1 cellular context compared by ENCODE assay signal in the genomic region with DNA sequence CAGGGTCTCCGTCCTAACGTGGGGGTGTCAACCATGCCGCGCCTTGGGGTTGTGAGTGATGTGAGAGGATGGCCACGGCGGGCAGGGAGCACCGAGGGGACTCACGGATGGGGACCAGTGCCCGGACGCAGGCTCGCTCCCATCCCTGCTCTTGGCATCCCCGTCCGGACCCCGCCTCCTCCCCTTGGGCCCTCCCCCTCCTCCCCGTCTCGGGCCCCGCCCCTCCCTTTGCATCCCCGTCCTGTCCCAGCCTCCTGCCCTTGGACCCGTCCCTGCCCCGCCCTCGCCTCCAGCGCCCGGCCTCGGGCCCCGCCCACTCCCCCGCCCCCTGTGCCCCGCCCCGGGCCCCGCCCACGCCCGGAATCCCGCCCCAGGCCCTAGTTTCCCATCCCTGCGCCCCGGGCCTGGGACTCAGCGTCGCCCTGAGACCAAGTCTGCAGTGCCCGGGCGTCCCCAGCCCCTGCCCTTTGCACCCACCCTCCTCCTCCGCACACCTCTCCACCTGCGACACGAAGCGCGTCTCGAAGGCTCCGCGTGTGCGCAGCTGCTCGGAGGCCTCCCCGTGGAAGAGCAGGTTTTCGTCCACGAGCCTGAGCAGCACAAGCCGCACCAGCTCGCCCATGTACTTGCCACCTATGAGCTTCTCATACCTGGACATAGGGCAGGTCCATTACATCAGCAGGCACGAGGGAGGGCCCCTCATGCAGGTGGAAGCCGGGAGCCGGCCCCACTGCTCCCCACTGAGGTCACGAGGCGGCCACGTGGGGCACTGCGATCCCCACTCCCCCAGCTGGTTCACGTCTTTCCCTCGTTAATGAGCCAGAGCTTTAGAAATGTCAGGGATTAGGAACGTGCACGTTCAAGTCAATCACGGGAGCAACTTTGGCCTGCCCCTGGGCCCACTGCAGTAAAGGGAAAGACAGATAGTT.
TF ChIP-seq lines count a peak whose summit lies in the region.

No MANE protein-coding gene starts in this region.

TF ChIP-seq in SK-N-SH, 30 proteins besides CTCF, POLR2A, EP300 and RAD21 (continued from another document):
- no peak for TF ChIP-seq POLR2AphosphoS5 (IDR thresholded peaks at IDR 0.05; ENCODE audit: low read depth, low read length)
- TF ChIP-seq CHD2 (IDR thresholded peaks at IDR 0.05; ENCODE audit: low read length, partially characterized antibody) = no peak
- TF ChIP-seq TCF12 (IDR thresholded peaks at IDR 0.05) = no peak
- TF ChIP-seq, protein P1, sequence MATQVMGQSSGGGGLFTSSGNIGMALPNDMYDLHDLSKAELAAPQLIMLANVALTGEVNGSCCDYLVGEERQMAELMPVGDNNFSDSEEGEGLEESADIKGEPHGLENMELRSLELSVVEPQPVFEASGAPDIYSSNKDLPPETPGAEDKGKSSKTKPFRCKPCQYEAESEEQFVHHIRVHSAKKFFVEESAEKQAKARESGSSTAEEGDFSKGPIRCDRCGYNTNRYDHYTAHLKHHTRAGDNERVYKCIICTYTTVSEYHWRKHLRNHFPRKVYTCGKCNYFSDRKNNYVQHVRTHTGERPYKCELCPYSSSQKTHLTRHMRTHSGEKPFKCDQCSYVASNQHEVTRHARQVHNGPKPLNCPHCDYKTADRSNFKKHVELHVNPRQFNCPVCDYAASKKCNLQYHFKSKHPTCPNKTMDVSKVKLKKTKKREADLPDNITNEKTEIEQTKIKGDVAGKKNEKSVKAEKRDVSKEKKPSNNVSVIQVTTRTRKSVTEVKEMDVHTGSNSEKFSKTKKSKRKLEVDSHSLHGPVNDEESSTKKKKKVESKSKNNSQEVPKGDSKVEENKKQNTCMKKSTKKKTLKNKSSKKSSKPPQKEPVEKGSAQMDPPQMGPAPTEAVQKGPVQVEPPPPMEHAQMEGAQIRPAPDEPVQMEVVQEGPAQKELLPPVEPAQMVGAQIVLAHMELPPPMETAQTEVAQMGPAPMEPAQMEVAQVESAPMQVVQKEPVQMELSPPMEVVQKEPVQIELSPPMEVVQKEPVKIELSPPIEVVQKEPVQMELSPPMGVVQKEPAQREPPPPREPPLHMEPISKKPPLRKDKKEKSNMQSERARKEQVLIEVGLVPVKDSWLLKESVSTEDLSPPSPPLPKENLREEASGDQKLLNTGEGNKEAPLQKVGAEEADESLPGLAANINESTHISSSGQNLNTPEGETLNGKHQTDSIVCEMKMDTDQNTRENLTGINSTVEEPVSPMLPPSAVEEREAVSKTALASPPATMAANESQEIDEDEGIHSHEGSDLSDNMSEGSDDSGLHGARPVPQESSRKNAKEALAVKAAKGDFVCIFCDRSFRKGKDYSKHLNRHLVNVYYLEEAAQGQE (IDR thresholded peaks at IDR 0.05; ENCODE audit: low read depth, low read length) = no peak
- no peak for TF ChIP-seq EZH2phosphoT487 (IDR thresholded peaks at IDR 0.05; ENCODE audit: borderline replicate concordance, low read depth)
- TF ChIP-seq PBX3 (IDR thresholded peaks at IDR 0.05) = no peak
- TF ChIP-seq RXRA (IDR thresholded peaks at IDR 0.05; ENCODE audit: borderline replicate concordance, low read depth) = no peak
- TF ChIP-seq, protein P2, sequence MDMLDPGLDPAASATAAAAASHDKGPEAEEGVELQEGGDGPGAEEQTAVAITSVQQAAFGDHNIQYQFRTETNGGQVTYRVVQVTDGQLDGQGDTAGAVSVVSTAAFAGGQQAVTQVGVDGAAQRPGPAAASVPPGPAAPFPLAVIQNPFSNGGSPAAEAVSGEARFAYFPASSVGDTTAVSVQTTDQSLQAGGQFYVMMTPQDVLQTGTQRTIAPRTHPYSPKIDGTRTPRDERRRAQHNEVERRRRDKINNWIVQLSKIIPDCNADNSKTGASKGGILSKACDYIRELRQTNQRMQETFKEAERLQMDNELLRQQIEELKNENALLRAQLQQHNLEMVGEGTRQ (IDR thresholded peaks at IDR 0.05; ENCODE audit: borderline replicate concordance, low read depth, low read length) = no peak
- no peak for TF ChIP-seq ELF1 (IDR thresholded peaks at IDR 0.05)
- TF ChIP-seq RCOR1 (IDR thresholded peaks at IDR 0.05; ENCODE audit: low read length) = no peak
